Comparison of ENCODE assay signal across 27 cellular contexts in genomic region chr9:69090140-69090750, GRCh38. TPM values are rescaled to one million over a fixed set of nuclear protein-coding genes. Genes with fewer than 3 reads are reported as not detected.
A peak's percentile ranks its signal among the peaks of the same experiment; 100 is the strongest.
DNase-seq lines count a peak whose midpoint lies in the region; ATAC-seq and TF ChIP-seq lines count a peak whose summit lies in the region.
"Had no signal": no experiment of that assay in that cellular context is flagged by ENCODE, and none has a peak within 500 bp of the region (broad histone marks: within the 10 kb centered on the region; RNA-seq: fewer than 3 reads in every experiment).

No MANE protein-coding gene starts in this region.

- TF ChIP-seq CTCF in heart left ventricle (IDR thresholded peaks at IDR 0.05) (no peak), endothelial cell (IDR thresholded peaks at IDR 0.05; ENCODE audit: unreplicated experiment) (no peak), upper lobe of left lung (IDR thresholded peaks at IDR 0.05) (no peak), esophagus squamous epithelium (IDR thresholded peaks at IDR 0.05) (no peak)

- 48 to 67% (median 58%) methylated on average over 4 of the region's 4 CpGs for WGBS in heart left ventricle, 4 donors
- WGBS in upper lobe of left lung, 2 donors, result 56 to 59% methylated on average over 4 of the region's 4 CpGs
- WGBS in esophagus squamous epithelium, 2 donors, result 72 to 82% methylated on average over 2 of the region's 4 CpGs

- no peaks in the 10 kb centered on the region for H3K9me3 ChIP-seq in heart left ventricle
- no peaks in the 10 kb centered on the region for H3K9me3 ChIP-seq in upper lobe of left lung
- H3K9me3 ChIP-seq in esophagus squamous epithelium, result no peaks in the 10 kb centered on the region
- H3K9me3 ChIP-seq: adrenal gland, SK-N-SH had no signal

- DNase-seq in heart left ventricle, result peak in 1 of 5 donors; percentile 25
- no peak for DNase-seq in left cardiac atrium
- peak; percentile 41 for DNase-seq in endothelial cell (ENCODE audit: low spot score)
- DNase-seq in iPS-NIHi7 (ENCODE audit: extremely low spot score), result peak; percentile 51
- no peak for DNase-seq in upper lobe of left lung
- no peak for DNase-seq in NCI-H2227 (lab: John Stamatoyannopoulos, UW; ENCODE audit: unreplicated experiment)
- DNase-seq in esophagus squamous epithelium (lab: John Stamatoyannopoulos, UW), result no peak
- DNase-seq: activated CD4-positive, alpha-beta T cell treated with anti-CD3 and anti-CD28 coated beads for 4 hours; activated CD8-positive, alpha-beta memory T cell treated with anti-CD3 and anti-CD28 coated beads for 24 hours; activated gamma-delta T cell treated with Interleukin-2 at 50 U/mL for 16 hours; activated T-cell treated with anti-CD3 and anti-CD28 coated beads, Interleukin-2, amount 50 U/mL, for 1 hour; adrenal gland; brain microvascular endothelial cell; CD4-positive, CD25-positive, alpha-beta regulatory T cell; effector CD8-positive, alpha-beta T cell; EL; Kasumi-1; MV-4-11; NCI-H524 treated with DMSO at 0.1 percent for 48 hours; RPMI8226; SK-N-SH; stimulated activated CD8-positive, alpha-beta memory T cell treated with anti-CD3 and anti-CD28 coated beads, Interleukin-4, amount 100 ng/mL, for 48 hours; T-helper 17 cell; trophoblast cell had no signal

- H3K36me3 ChIP-seq in heart left ventricle (no peaks in the 10 kb centered on the region), upper lobe of left lung (no peaks in the 10 kb centered on the region), esophagus squamous epithelium (no peaks in the 10 kb centered on the region)
- H3K36me3 ChIP-seq: adrenal gland, brain microvascular endothelial cell had no signal

- H3K27me3 ChIP-seq in heart left ventricle, result no peaks in the 10 kb centered on the region
- no peaks in the 10 kb centered on the region for H3K27me3 ChIP-seq in upper lobe of left lung
- H3K27me3 ChIP-seq in esophagus squamous epithelium, result no peaks in the 10 kb centered on the region
- H3K27me3 ChIP-seq: adrenal gland, brain microvascular endothelial cell had no signal

- H3K4me1 ChIP-seq in heart left ventricle (peaks cover 0 to 29% (median 15%) of the 10 kb centered on the region in 12 donors), upper lobe of left lung (peaks cover 10 to 24% (median 16%) of the 10 kb centered on the region in 4 donors), esophagus squamous epithelium (peaks cover 3 to 32% (median 17%) of the 10 kb centered on the region in 3 donors)

- peak overlapping the region in 8 of 12 donors; percentile 4 to 54 (median 42) for H3K27ac ChIP-seq in heart left ventricle
- peak overlapping the region in 3 of 4 donors; percentile 8 to 56 (median 42) for H3K27ac ChIP-seq in upper lobe of left lung
- peak overlapping the region in 2 of 4 donors; percentile 31 to 48 for H3K27ac ChIP-seq in esophagus squamous epithelium
- H3K27ac ChIP-seq: 22Rv1, brain microvascular endothelial cell had no signal

- peaks cover 2% of the 10 kb centered on the region for H3K27me3 Mint-ChIP-seq in endothelial cell (ENCODE audit: unreplicated experiment)
- H3K27me3 Mint-ChIP-seq: CD4-positive, CD25-positive, alpha-beta regulatory T cell; T-helper 17 cell had no signal

- H3K4me3 ChIP-seq in heart left ventricle (no peak overlapping the region), upper lobe of left lung (no peak overlapping the region), esophagus squamous epithelium (no peak overlapping the region)
- H3K4me3 ChIP-seq: adrenal gland, lung had no signal

- H3K4me3 Mint-ChIP-seq in endothelial cell (ENCODE audit: unreplicated experiment), result no peak overlapping the region
- H3K4me3 Mint-ChIP-seq: CD4-positive, CD25-positive, alpha-beta regulatory T cell; T-helper 17 cell had no signal

- H3K9me3 Mint-ChIP-seq in endothelial cell (ENCODE audit: unreplicated experiment), result no peaks in the 10 kb centered on the region
- H3K9me3 Mint-ChIP-seq: CD4-positive, CD25-positive, alpha-beta regulatory T cell had no signal

- H3K4me1 Mint-ChIP-seq in endothelial cell (ENCODE audit: unreplicated experiment), result peaks cover 35% of the 10 kb centered on the region
- H3K4me1 Mint-ChIP-seq: CD4-positive, CD25-positive, alpha-beta regulatory T cell had no signal

- TF ChIP-seq EP300 in upper lobe of left lung (IDR thresholded peaks at IDR 0.05), result no peak

- TF ChIP-seq POLR2A in heart left ventricle (IDR thresholded peaks at IDR 0.05) (no peak), upper lobe of left lung (IDR thresholded peaks at IDR 0.05) (no peak), esophagus squamous epithelium (IDR thresholded peaks at IDR 0.05) (no peak)

- ATAC-seq in heart left ventricle, result peak in 1 of 4 donors; percentile 59
- no peak for ATAC-seq in left cardiac atrium
- ATAC-seq in upper lobe of left lung (ENCODE audit: low FRiP score in 2 of 2), result no peak
- no peak for ATAC-seq in HG02623 (IDR thresholded peaks at IDR 0.05; ENCODE audit: unreplicated experiment)
- ATAC-seq: T-helper 17 cell had no signal

- intact Hi-C loops in heart left ventricle (cut with DNase I) (no loop called here), left cardiac atrium (cut with DNase I) (no loop called here), esophagus squamous epithelium (cut with DNase I) (no loop called here)

- H3K27ac Mint-ChIP-seq in endothelial cell (ENCODE audit: unreplicated experiment), result peak overlapping the region; percentile 86
- H3K27ac Mint-ChIP-seq: T-helper 17 cell had no signal

- H3K36me3 Mint-ChIP-seq in endothelial cell (ENCODE audit: low read depth, unreplicated experiment), result no peaks in the 10 kb centered on the region
- H3K36me3 Mint-ChIP-seq: CD4-positive, CD25-positive, alpha-beta regulatory T cell had no signal

RNA-seq across cellular contexts. Expression of gene FXN, which starts 54.7 kb away (rescaled TPM):
- total RNA-seq in heart left ventricle (10 to 100 TPM; 16.9 to 40.2 (median 30.0) TPM), left cardiac atrium (10 to 100 TPM; 27.7 to 29.8 TPM), endothelial cell (ENCODE audit: unreplicated experiment) (14.4 TPM), upper lobe of left lung (10 to 100 TPM in 2 of 6 donors, 1 to 10 TPM in 4; 1.8 to 16.5 (median 9.0) TPM), esophagus squamous epithelium (1 to 10 TPM; 1.8 to 6.1 (median 3.9) TPM)
- 10 to 100 TPM; 14.8 to 16.9 TPM for polyA plus RNA-seq in heart left ventricle

Comparison
In these comparisons a context has a peak if more than half of its experiments do, and no peak if none do; other contexts are left out.
1. DNase-seq: peak in endothelial cell (single experiment) and iPS-NIHi7 (single experiment); none in left cardiac atrium (single experiment), upper lobe of left lung (0 of 2), NCI-H2227 (single experiment) and esophagus squamous epithelium (single experiment).